12 cellular contexts compared by ENCODE assay signal in the genomic region with DNA sequence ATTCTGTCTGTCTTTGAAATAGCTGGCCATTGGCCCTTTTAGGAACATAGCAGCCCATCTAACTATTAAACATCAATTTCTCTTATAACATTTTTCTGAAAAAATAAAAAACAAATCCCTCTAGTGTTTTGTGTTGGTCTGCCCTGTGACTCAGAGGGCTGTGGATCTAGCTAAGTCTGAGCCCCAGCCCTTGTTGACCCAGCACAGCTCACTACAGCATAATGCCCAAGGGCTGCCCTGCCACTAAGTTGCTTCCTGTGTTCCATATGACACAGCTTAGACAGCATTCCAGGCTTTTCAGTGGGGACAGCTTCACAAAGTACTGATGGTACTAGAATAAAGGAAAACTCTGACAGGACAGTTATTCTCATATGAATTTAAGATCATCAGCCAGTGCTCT.
DNase-seq lines count a peak whose midpoint lies in the region; ATAC-seq and TF ChIP-seq lines count a peak whose summit lies in the region.
"Had no signal": no experiment of that assay in that cellular context is flagged by ENCODE, and none has a peak within 500 bp of the region (broad histone marks: within the 10 kb centered on the region; RNA-seq: fewer than 3 reads in every experiment).

No MANE protein-coding gene starts in this region.

- no peak for DNase-seq in left lung
- no peak for DNase-seq in middle frontal gyrus (ENCODE audit: extremely low spot score, low spot score)
- DNase-seq in NCI-H510A treated with DMSO at 0.1 percent for 48 hours (lab: John Stamatoyannopoulos, UW), result no peak
- DNase-seq in NCI-H1436 treated with DMSO at 0.1 percent for 48 hours (lab: John Stamatoyannopoulos, UW), result no peak
- DNase-seq: GF-D8; NCI-H2081; stimulated activated CD4-positive, alpha-beta T cell treated with anti-CD3 and anti-CD28 coated beads, Interleukin-2, amount 100 ng/mL, for 48 hours; T1000 had no signal

- no peaks in the 10 kb centered on the region for H4K20me1 ChIP-seq in Loucy (ENCODE audit: insufficient read depth, low read length, poor library complexity, severe bottlenecking)

- peaks cover 49% of the 10 kb centered on the region for H3K79me2 ChIP-seq in ACC112 (ENCODE audit: control insufficient read depth, insufficient read depth, low read length, unreplicated experiment)
- peaks cover 57% of the 10 kb centered on the region for H3K79me2 ChIP-seq in Loucy (ENCODE audit: insufficient read depth, low read length)

- H3K27ac ChIP-seq in ACC112 (ENCODE audit: low read depth, low read length) (peak overlapping the region; percentile 46), left lung (no peak overlapping the region)

- H3K9me3 ChIP-seq in Loucy (ENCODE audit: insufficient read depth, low read depth, low read length) (no peaks in the 10 kb centered on the region), left lung (no peaks in the 10 kb centered on the region)

- peaks cover 50% of the 10 kb centered on the region for H3K36me3 Mint-ChIP-seq in dendritic cell treated with granulocyte-macrophage colony-stimulating factor and Interleukin-4, amounts not matched to agents 40 ng/mL and 50 ng/mL, for 4 days (ENCODE audit: low read depth)

- H3K27ac Mint-ChIP-seq in dendritic cell treated with granulocyte-macrophage colony-stimulating factor and Interleukin-4, amounts not matched to agents 40 ng/mL and 50 ng/mL, for 4 days, result peak overlapping the region; percentile 32

- H3K4me2 ChIP-seq in Loucy (ENCODE audit: low read depth, low read length, poor library complexity, severe bottlenecking), result peak overlapping the region; percentile 71

- H3K4me1 Mint-ChIP-seq in dendritic cell treated with granulocyte-macrophage colony-stimulating factor and Interleukin-4, amounts not matched to agents 40 ng/mL and 50 ng/mL, for 4 days (ENCODE audit: low read depth), result peaks cover 69% of the 10 kb centered on the region

- intact Hi-C loops in dendritic cell treated with granulocyte-macrophage colony-stimulating factor and Interleukin-4, amounts not matched to agents 40 ng/mL and 50 ng/mL, for 4 days (cut with micrococcal nuclease), result no loop called here
- intact Hi-C loops in left lung (cut with DNase I), result no loop called here

- ATAC-seq in left lung (peak; percentile 52), GM21528 (IDR thresholded peaks at IDR 0.05; ENCODE audit: low FRiP score, unreplicated experiment) (no peak)

- peak overlapping the region; percentile 73 for H3K9ac ChIP-seq in Loucy (ENCODE audit: low read depth, low read length, poor library complexity, severe bottlenecking)

- no peak overlapping the region for H2AFZ ChIP-seq in ACC112 (ENCODE audit: low read length, unreplicated experiment)
- no peak overlapping the region for H2AFZ ChIP-seq in Loucy (ENCODE audit: low read length)

- H3K4me3 ChIP-seq in ACC112 (ENCODE audit: low read depth, low read length) (no peak overlapping the region), Loucy (ENCODE audit: low read length, poor library complexity, severe bottlenecking) (no peak overlapping the region), left lung (no peak overlapping the region)

- no peaks in the 10 kb centered on the region for H3K36me3 ChIP-seq in ACC112 (ENCODE audit: insufficient read depth, low read length)
- no peaks in the 10 kb centered on the region for H3K36me3 ChIP-seq in Loucy (ENCODE audit: insufficient read depth, low read length)
- peaks cover 0 to 12% of the 10 kb centered on the region in 2 donors for H3K36me3 ChIP-seq in left lung

- H3K4me1 ChIP-seq in ACC112 (ENCODE audit: control insufficient read depth, insufficient read depth, low read length, unreplicated experiment), result peaks cover 35% of the 10 kb centered on the region
- H3K4me1 ChIP-seq in Loucy (ENCODE audit: insufficient read depth, low read length, poor library complexity, severe bottlenecking), result peaks cover 58% of the 10 kb centered on the region
- peaks cover 5 to 64% of the 10 kb centered on the region in 2 donors for H3K4me1 ChIP-seq in left lung

- TF ChIP-seq CTCF in Loucy (conservative IDR thresholded peaks at IDR 0.05; ENCODE audit: low read length), result no peak
- TF ChIP-seq CTCF in left lung (IDR thresholded peaks at IDR 0.05), result no peak

- no peak overlapping the region for H3K4me3 Mint-ChIP-seq in dendritic cell treated with granulocyte-macrophage colony-stimulating factor and Interleukin-4, amounts not matched to agents 40 ng/mL and 50 ng/mL, for 4 days

- H3K9me3 Mint-ChIP-seq in dendritic cell treated with granulocyte-macrophage colony-stimulating factor and Interleukin-4, amounts not matched to agents 40 ng/mL and 50 ng/mL, for 4 days, result no peaks in the 10 kb centered on the region

- H3K27me3 ChIP-seq in ACC112 (ENCODE audit: insufficient read depth, low read length) (no peaks in the 10 kb centered on the region), Loucy (ENCODE audit: insufficient read depth, low read length, poor library complexity, severe bottlenecking) (no peaks in the 10 kb centered on the region), left lung (no peaks in the 10 kb centered on the region)

- H3K9me2 ChIP-seq in Loucy (replicated peaks; ENCODE audit: low read depth, low read length), result no peaks in the 10 kb centered on the region

- no peaks in the 10 kb centered on the region for H3K27me3 Mint-ChIP-seq in dendritic cell treated with granulocyte-macrophage colony-stimulating factor and Interleukin-4, amounts not matched to agents 40 ng/mL and 50 ng/mL, for 4 days

- no peaks in the 10 kb centered on the region for H3F3A ChIP-seq in Loucy (ENCODE audit: low read depth)
